In the genomic region with DNA sequence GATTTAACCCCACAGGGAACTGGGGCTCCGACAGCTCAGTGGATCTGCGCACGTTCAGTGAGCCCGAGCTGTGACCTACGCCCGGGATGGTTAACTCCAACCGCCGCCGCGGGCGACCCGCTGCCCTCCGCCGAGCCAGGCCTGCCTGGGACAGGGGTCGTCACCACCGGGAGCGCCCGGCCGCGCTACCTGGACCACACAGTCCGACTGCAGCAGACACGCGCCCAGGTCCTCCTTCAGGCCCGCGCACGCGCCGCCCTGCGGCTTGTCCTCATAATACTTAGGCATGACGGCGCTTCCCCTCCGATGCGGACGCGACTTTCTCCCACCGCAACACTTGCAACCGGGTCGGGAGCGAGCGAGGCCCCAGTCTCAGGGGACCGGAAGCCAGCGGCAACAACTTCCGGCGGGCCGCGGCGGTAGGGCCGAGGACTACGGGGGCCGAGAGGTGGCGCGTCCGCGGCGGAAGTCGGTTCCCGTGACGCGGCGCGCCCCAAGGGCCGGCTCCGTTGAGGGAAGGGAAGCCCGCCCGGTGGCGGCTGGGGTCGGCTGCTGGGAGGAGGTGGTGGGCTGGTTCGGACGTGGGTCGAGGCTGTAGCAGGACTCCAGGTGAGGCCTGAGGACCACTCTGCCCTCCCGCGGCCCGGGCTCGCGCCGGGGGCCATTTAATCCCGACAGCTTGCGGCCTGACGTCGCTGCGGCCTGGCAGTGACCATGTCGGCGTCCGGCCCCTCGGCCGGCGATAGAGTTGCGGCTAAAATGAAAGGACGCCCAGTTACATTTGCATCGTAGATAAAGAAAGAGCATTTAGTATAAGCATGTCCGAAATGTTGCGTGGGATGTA, we compare ENCODE assay signal across 1 cellular context.
TF ChIP-seq lines count a peak whose summit lies in the region.

A gene with protein sequence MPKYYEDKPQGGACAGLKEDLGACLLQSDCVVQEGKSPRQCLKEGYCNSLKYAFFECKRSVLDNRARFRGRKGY (minus strand): TSS at position 395 of the 844 bp plus-strand sequence. CDS start 107 bp downstream, at position 288.
A gene with protein sequence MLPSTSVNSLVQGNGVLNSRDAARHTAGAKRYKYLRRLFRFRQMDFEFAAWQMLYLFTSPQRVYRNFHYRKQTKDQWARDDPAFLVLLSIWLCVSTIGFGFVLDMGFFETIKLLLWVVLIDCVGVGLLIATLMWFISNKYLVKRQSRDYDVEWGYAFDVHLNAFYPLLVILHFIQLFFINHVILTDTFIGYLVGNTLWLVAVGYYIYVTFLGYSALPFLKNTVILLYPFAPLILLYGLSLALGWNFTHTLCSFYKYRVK (plus strand): TSS at position 472 of the 844 bp plus-strand sequence. CDS start 1,171 bp downstream, outside the sequence.

TF ChIP-seq in HEK293, 187 proteins besides CTCF, POLR2A, EP300 and RAD21 (continued from another document and continues in another):
- TF ChIP-seq ZXDB (tag by site-specific recombination; IDR thresholded peaks at IDR 0.05) (peak; percentile 88), ZEB2 (tag by site-specific recombination; IDR thresholded peaks at IDR 0.05) (peak; percentile 95), ZNF202 (tag by site-specific recombination; IDR thresholded peaks at IDR 0.05; ENCODE audit: borderline replicate concordance) (no peak), ZNF529 (tag by site-specific recombination; IDR thresholded peaks at IDR 0.05; ENCODE audit: insufficient replicate concordance) (no peak), ZNF404 (tag by site-specific recombination; IDR thresholded peaks at IDR 0.05) (no peak), SALL2 (tag by site-specific recombination; IDR thresholded peaks at IDR 0.05; ENCODE audit: borderline replicate concordance) (no peak), ZNF24 (tag by site-specific recombination; IDR thresholded peaks at IDR 0.05) (no peak), ZFP41 (tag by site-specific recombination; IDR thresholded peaks at IDR 0.05; ENCODE audit: borderline replicate concordance) (no peak), ZNF677 (tag by site-specific recombination; IDR thresholded peaks at IDR 0.05) (0 out of 2 replicates have a peak, but pooled peaks have one; percentile 10), ZFHX2 (tag by site-specific recombination; conservative IDR thresholded peaks at IDR 0.05) (peak; percentile 25; the same call in 1 of the 2 replicates), ZNF16 (tag by site-specific recombination; IDR thresholded peaks at IDR 0.05; ENCODE audit: low read depth) (no peak), ZNF174 (tag by site-specific recombination; IDR thresholded peaks at IDR 0.05) (no peak), ZNF501 (tag by site-specific recombination; IDR thresholded peaks at IDR 0.05) (peak; percentile 65; the same call in 1 of the 2 replicates), ZNF623 (tag by site-specific recombination; IDR thresholded peaks at IDR 0.05) (no peak), ZBTB17 (tag by site-specific recombination; IDR thresholded peaks at IDR 0.05) (peak; percentile 43; the same call in 1 of the 2 replicates), SCRT2 (tag by site-specific recombination; IDR thresholded peaks at IDR 0.05) (peak; percentile 74), ZNF426 (tag by site-specific recombination; IDR thresholded peaks at IDR 0.05) (no peak), ZNF324 (tag by site-specific recombination; IDR thresholded peaks at IDR 0.05) (peak; percentile 40; the same call in 1 of the 2 replicates), KLF7 (tag by site-specific recombination; IDR thresholded peaks at IDR 0.05; ENCODE audit: borderline replicate concordance) (no peak), ZNF221 (tag by site-specific recombination; IDR thresholded peaks at IDR 0.05; ENCODE audit: borderline replicate concordance) (no peak), WT1 (tag by site-specific recombination; IDR thresholded peaks at IDR 0.05) (no peak), BCL11B (tag by site-specific recombination; IDR thresholded peaks at IDR 0.05; ENCODE audit: low read depth) (peak; percentile 54; the same call in 1 of the 2 replicates), ZNF654 (tag by site-specific recombination; IDR thresholded peaks at IDR 0.05; ENCODE audit: low read depth) (no peak), ZNF670 (tag by site-specific recombination; IDR thresholded peaks at IDR 0.05; ENCODE audit: low read depth) (no peak), ZFP69B (tag by site-specific recombination; IDR thresholded peaks at IDR 0.05) (no peak), MZF1 (tag by site-specific recombination; IDR thresholded peaks at IDR 0.05; ENCODE audit: borderline replicate concordance) (no peak), MYNN (tag by site-specific recombination; IDR thresholded peaks at IDR 0.05; ENCODE audit: borderline replicate concordance) (no peak), ZNF114 (tag by site-specific recombination; IDR thresholded peaks at IDR 0.05) (no peak), ZNF768 (tag by site-specific recombination; IDR thresholded peaks at IDR 0.05) (no peak), ZNF169 (tag by site-specific recombination; IDR thresholded peaks at IDR 0.05) (no peak), MEIS1 (CRISPR knock-in tag; IDR thresholded peaks at IDR 0.05; ENCODE audit: borderline replicate concordance) (no peak), YY1 (tag by site-specific recombination; IDR thresholded peaks at IDR 0.05) (no peak; the same call in 1 of the 2 replicates), ZNF302 (tag by site-specific recombination; IDR thresholded peaks at IDR 0.05; ENCODE audit: low read depth) (no peak), ZNF610 (tag by site-specific recombination; IDR thresholded peaks at IDR 0.05; ENCODE audit: borderline replicate concordance) (no peak), ZNF701 (tag by site-specific recombination; IDR thresholded peaks at IDR 0.05) (no peak), SP7 (tag by site-specific recombination; IDR thresholded peaks at IDR 0.05) (peak; percentile 67)
- TF ChIP-seq, protein P1, sequence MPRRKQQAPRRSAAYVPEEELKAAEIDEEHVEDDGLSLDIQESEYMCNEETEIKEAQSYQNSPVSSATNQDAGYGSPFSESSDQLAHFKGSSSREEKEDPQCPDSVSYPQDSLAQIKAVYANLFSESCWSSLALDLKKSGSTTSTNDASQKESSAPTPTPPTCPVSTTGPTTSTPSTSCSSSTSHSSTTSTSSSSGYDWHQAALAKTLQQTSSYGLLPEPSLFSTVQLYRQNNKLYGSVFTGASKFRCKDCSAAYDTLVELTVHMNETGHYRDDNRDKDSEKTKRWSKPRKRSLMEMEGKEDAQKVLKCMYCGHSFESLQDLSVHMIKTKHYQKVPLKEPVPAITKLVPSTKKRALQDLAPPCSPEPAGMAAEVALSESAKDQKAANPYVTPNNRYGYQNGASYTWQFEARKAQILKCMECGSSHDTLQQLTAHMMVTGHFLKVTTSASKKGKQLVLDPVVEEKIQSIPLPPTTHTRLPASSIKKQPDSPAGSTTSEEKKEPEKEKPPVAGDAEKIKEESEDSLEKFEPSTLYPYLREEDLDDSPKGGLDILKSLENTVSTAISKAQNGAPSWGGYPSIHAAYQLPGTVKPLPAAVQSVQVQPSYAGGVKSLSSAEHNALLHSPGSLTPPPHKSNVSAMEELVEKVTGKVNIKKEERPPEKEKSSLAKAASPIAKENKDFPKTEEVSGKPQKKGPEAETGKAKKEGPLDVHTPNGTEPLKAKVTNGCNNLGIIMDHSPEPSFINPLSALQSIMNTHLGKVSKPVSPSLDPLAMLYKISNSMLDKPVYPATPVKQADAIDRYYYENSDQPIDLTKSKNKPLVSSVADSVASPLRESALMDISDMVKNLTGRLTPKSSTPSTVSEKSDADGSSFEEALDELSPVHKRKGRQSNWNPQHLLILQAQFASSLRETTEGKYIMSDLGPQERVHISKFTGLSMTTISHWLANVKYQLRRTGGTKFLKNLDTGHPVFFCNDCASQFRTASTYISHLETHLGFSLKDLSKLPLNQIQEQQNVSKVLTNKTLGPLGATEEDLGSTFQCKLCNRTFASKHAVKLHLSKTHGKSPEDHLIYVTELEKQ (tag by site-specific recombination; IDR thresholded peaks at IDR 0.05; ENCODE audit: borderline replicate concordance), result no peak
- TF ChIP-seq, protein P2, sequence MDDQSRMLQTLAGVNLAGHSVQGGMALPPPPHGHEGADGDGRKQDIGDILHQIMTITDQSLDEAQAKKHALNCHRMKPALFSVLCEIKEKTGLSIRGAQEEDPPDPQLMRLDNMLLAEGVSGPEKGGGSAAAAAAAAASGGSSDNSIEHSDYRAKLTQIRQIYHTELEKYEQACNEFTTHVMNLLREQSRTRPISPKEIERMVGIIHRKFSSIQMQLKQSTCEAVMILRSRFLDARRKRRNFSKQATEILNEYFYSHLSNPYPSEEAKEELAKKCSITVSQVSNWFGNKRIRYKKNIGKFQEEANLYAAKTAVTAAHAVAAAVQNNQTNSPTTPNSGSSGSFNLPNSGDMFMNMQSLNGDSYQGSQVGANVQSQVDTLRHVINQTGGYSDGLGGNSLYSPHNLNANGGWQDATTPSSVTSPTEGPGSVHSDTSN (CRISPR knock-in tag; IDR thresholded peaks at IDR 0.05), result no peak
- TF ChIP-seq, protein P3, sequence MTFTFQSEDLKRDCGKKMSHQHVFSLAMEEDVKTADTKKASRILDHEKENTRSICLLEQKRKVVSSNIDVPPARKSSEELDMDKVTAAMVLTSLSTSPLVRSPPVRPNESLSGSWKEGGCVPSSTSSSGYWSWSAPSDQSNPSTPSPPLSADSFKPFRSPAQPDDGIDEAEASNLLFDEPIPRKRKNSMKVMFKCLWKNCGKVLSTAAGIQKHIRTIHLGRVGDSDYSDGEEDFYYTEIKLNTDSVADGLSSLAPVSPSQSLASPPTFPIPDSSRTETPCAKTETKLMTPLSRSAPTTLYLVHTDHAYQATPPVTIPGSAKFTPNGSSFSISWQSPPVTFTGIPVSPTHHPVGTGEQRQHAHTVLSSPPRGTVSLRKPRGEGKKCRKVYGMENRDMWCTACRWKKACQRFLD (tag by site-specific recombination; IDR thresholded peaks at IDR 0.05), result no peak
- TF ChIP-seq, protein P4, sequence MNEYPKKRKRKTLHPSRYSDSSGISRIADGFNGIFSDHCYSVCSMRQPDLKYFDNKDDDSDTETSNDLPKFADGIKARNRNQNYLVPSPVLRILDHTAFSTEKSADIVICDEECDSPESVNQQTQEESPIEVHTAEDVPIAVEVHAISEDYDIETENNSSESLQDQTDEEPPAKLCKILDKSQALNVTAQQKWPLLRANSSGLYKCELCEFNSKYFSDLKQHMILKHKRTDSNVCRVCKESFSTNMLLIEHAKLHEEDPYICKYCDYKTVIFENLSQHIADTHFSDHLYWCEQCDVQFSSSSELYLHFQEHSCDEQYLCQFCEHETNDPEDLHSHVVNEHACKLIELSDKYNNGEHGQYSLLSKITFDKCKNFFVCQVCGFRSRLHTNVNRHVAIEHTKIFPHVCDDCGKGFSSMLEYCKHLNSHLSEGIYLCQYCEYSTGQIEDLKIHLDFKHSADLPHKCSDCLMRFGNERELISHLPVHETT (tag by site-specific recombination; IDR thresholded peaks at IDR 0.05), result no peak
- TF ChIP-seq, protein P5, sequence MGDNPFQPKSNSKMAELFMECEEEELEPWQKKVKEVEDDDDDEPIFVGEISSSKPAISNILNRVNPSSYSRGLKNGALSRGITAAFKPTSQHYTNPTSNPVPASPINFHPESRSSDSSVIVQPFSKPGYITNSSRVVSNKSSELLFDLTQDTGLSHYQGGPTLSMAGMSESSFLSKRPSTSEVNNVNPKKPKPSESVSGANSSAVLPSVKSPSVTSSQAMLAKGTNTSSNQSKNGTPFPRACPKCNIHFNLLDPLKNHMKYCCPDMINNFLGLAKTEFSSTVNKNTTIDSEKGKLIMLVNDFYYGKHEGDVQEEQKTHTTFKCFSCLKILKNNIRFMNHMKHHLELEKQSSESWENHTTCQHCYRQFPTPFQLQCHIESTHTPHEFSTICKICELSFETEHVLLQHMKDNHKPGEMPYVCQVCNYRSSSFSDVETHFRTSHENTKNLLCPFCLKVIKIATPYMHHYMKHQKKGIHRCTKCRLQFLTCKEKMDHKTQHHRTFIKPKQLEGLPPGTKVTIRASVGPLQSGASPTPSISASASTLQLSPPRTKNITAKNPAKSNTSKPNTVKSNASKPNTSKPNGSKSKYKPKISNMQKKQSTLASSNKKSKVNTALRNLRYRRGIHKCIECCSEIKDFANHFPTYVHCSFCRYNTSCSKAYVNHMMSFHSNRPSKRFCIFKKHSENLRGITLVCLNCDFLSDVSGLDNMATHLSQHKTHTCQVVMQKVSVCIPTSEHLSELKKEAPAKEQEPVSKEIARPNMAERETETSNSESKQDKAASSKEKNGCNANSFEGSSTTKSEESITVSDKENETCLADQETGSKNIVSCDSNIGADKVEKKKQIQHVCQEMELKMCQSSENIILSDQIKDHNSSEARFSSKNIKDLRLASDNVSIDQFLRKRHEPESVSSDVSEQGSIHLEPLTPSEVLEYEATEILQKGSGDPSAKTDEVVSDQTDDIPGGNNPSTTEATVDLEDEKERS (tag by site-specific recombination; IDR thresholded peaks at IDR 0.05), result no peak
- TF ChIP-seq, protein P6, sequence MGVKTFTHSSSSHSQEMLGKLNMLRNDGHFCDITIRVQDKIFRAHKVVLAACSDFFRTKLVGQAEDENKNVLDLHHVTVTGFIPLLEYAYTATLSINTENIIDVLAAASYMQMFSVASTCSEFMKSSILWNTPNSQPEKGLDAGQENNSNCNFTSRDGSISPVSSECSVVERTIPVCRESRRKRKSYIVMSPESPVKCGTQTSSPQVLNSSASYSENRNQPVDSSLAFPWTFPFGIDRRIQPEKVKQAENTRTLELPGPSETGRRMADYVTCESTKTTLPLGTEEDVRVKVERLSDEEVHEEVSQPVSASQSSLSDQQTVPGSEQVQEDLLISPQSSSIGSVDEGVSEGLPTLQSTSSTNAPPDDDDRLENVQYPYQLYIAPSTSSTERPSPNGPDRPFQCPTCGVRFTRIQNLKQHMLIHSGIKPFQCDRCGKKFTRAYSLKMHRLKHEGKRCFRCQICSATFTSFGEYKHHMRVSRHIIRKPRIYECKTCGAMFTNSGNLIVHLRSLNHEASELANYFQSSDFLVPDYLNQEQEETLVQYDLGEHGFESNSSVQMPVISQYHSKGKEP (tag by site-specific recombination; IDR thresholded peaks at IDR 0.05), result no peak
- TF ChIP-seq, protein P7, sequence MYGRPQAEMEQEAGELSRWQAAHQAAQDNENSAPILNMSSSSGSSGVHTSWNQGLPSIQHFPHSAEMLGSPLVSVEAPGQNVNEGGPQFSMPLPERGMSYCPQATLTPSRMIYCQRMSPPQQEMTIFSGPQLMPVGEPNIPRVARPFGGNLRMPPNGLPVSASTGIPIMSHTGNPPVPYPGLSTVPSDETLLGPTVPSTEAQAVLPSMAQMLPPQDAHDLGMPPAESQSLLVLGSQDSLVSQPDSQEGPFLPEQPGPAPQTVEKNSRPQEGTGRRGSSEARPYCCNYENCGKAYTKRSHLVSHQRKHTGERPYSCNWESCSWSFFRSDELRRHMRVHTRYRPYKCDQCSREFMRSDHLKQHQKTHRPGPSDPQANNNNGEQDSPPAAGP (tag by site-specific recombination; IDR thresholded peaks at IDR 0.05), result no peak
- TF ChIP-seq, protein P8, sequence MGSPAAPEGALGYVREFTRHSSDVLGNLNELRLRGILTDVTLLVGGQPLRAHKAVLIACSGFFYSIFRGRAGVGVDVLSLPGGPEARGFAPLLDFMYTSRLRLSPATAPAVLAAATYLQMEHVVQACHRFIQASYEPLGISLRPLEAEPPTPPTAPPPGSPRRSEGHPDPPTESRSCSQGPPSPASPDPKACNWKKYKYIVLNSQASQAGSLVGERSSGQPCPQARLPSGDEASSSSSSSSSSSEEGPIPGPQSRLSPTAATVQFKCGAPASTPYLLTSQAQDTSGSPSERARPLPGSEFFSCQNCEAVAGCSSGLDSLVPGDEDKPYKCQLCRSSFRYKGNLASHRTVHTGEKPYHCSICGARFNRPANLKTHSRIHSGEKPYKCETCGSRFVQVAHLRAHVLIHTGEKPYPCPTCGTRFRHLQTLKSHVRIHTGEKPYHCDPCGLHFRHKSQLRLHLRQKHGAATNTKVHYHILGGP (tag by site-specific recombination; IDR thresholded peaks at IDR 0.05), result no peak
